14 cellular contexts compared by ENCODE assay signal in the genomic region with DNA sequence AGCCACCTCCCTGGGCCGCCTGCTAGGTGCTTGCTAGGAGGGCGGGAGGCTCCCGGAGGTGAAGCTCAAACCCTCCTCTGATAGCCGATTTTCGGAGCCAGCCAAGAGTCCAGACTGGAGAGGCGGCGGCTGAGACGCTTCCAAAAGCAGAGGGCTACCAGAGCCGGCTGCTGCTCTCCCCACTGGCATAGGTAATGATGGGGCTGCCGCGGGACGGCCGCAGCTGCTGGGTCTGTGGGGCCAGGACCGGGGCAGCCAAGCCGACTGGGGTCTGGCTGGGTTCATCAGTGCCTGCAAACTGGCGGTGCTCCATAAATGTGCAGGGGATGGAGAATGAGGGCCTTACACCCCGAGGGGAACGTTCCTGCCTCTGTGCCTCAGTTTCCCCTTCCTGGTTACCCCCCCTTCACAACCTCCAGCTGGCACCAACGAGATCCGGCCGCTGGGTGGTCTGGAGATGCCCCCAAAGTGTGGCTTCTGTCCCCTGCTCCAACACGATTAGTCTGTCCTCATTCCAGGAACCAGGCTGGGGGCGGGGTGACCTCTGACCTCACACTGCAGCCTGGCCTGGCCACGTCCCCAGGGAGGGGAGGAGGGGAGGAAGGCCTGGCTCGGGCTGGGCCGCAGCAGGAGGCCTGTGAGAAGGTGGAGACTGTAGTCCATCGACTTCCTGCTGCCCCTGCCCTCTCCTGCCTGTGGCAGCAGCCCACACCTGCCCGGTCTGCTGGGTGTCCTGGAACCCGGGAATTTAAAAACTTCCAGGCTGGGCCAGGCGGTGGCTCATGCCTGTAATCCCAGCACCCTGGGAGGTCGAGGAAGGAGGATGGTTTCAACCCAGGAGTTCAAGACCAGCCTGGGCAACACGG. TPM values are rescaled to one million over a fixed set of nuclear protein-coding genes. Genes with fewer than 3 reads are reported as not detected.
DNase-seq lines count a peak whose midpoint lies in the region; ATAC-seq and TF ChIP-seq lines count a peak whose summit lies in the region.
"Had no signal": no experiment of that assay in that cellular context is flagged by ENCODE, and none has a peak within 500 bp of the region (broad histone marks: within the 10 kb centered on the region; RNA-seq: fewer than 3 reads in every experiment).

No MANE protein-coding gene starts in this region.

- no TSS peak for BruUV-seq in IMR-90 (replicated peaks; lab: Mats Ljungman, UMichigan)

- H3K23ac ChIP-seq in IMR-90 (ENCODE audit: low read depth, low read length), result no peak overlapping the region

- DNase-seq in IMR-90 (no peak), germinal center (ENCODE audit: low spot score) (no peak), NCI-H2107 (lab: John Stamatoyannopoulos, UW) (no peak), osteocyte (ENCODE audit: extremely low spot score, unreplicated experiment) (no peak)
- DNase-seq: activated CD8-positive, alpha-beta T cell treated with anti-CD3 and anti-CD28 coated beads for 36 hours; activated naive CD8-positive, alpha-beta T cell treated with anti-CD3 and anti-CD28 coated beads, Interleukin-2, amount 50 U/mL, for 24 hours; DMS153; Karpas-422; NCI-H446 treated with DMSO at 0.1 percent for 48 hours; posterior cingulate gyrus; thyroid gland had no signal

- no peak overlapping the region for H3K14ac ChIP-seq in IMR-90 (replicated peaks; ENCODE audit: low read depth, low read length)

- TF ChIP-seq CTCF in IMR-90 (conservative IDR thresholded peaks at IDR 0.05; ENCODE audit: low read depth, low read length) (no peak), osteocyte (IDR thresholded peaks at IDR 0.05) (no peak)

- POLR2A ChIA-PET in IMR-90 (lab: Charles Lee; ENCODE audit: unreplicated experiment), result no interaction called here

- CTCF ChIA-PET in IMR-90 (lab: Yijun Ruan, JAX), result interaction anchor here (0.6 to 1.4 kb wide), 2 partner anchors 10 to 29 kb away, joined by 3 read pairs; no protein-coding TSS in a partner anchor

- ATAC-seq in IMR-90 (ENCODE audit: low read depth), result no peak; the same call in 1 of the 2 replicates
- ATAC-seq: activated CD8-positive, alpha-beta T cell treated with anti-CD3 and anti-CD28 coated beads for 36 hours; activated naive CD8-positive, alpha-beta T cell treated with anti-CD3 and anti-CD28 coated beads, Interleukin-2, amount 50 U/mL, for 24 hours had no signal

- no peak overlapping the region for H3K4me3 ChIP-seq in IMR-90 (ENCODE audit: insufficient read depth, low read depth, low read length)
- H3K4me3 ChIP-seq in ectodermal cell (ENCODE audit: insufficient read depth, low read depth, low read length), result peak overlapping the region; percentile 10
- peak overlapping the region; percentile 2 for H3K4me3 ChIP-seq in neuron (ENCODE audit: low read length)
- H3K4me3 ChIP-seq: thyroid gland had no signal

- H3K4me1 Mint-ChIP-seq in osteocyte (ENCODE audit: unreplicated experiment), result peaks cover 20% of the 10 kb centered on the region

- H3K9me1 ChIP-seq in IMR-90 (ENCODE audit: insufficient read depth, low read length), result 0 out of 2 replicates have a peak, but pooled peaks cover 4% of the 10 kb centered on the region

- peak overlapping the region; percentile 14; the same call in 1 of the 2 replicates for H2BK20ac ChIP-seq in IMR-90 (ENCODE audit: low read depth, low read length)

- peaks cover 13% of the 10 kb centered on the region for H3K4me1 ChIP-seq in IMR-90 (ENCODE audit: control insufficient read depth, insufficient read depth, low read length)
- H3K4me1 ChIP-seq in ectodermal cell (ENCODE audit: control insufficient read depth, insufficient read depth, low read length), result peaks cover 14% of the 10 kb centered on the region
- peaks cover 23% of the 10 kb centered on the region for H3K4me1 ChIP-seq in neuron (ENCODE audit: insufficient read depth, low read length)

- H3K9ac ChIP-seq in IMR-90 (ENCODE audit: low read depth, low read length), result no peak overlapping the region

- H3K79me1 ChIP-seq in IMR-90 (ENCODE audit: low read depth in 1 of 2, low read length in 2 of 2), result peaks cover 5 to 20% of the 10 kb centered on the region in 2 experiments

- no peak for TF ChIP-seq POLR2A in IMR-90 (IDR thresholded peaks at IDR 0.05; ENCODE audit: low read depth, low read length)

- peak overlapping the region in 1 of 2 experiments; percentile 72; a peak in 2 of 4 replicates for H4K8ac ChIP-seq in IMR-90 (ENCODE audit: low read depth in 2 of 2, low read length in 2 of 2)

- H3K4ac ChIP-seq in IMR-90 (ENCODE audit: low read depth, low read length), result no peak overlapping the region

- H3K27me3 Mint-ChIP-seq in osteocyte (ENCODE audit: unreplicated experiment), result no peaks in the 10 kb centered on the region
- H3K27me3 Mint-ChIP-seq: activated CD8-positive, alpha-beta T cell treated with anti-CD3 and anti-CD28 coated beads for 36 hours; activated naive CD8-positive, alpha-beta T cell treated with anti-CD3 and anti-CD28 coated beads, Interleukin-2, amount 50 U/mL, for 24 hours had no signal

- peak overlapping the region; percentile 78 for H2AFZ ChIP-seq in IMR-90 (replicated peaks; ENCODE audit: low read length, poor library complexity)
- no peak overlapping the region for H2AFZ ChIP-seq in neuron (ENCODE audit: low read depth, low read length)

- H2AK9ac ChIP-seq in IMR-90 (replicated peaks; ENCODE audit: low read depth, low read length, poor library complexity), result peak overlapping the region; percentile 89

- peak overlapping the region; percentile 5; the same call in 1 of the 2 replicates for H3K4me2 ChIP-seq in IMR-90 (ENCODE audit: low read depth, low read length)

- peaks cover 2% of the 10 kb centered on the region for H3K36me3 Mint-ChIP-seq in osteocyte (ENCODE audit: unreplicated experiment)

- in situ Hi-C loops in IMR-90 (cut with MboI; ENCODE audit: low sequenced_read_pairs), result loop anchor here (5.0 to 10.0 kb wide), 2 partner anchors 58 to 216 kb away; no protein-coding TSS in a partner anchor

- no peaks in the 10 kb centered on the region for H3K27me3 ChIP-seq in IMR-90 (ENCODE audit: control insufficient read depth, insufficient read depth, low read length)
- no peaks in the 10 kb centered on the region for H3K27me3 ChIP-seq in ectodermal cell (ENCODE audit: control insufficient read depth, insufficient read depth, low read length, poor library complexity, severe bottlenecking)
- no peaks in the 10 kb centered on the region for H3K27me3 ChIP-seq in neuron (ENCODE audit: insufficient read depth, low read length)
- H3K27me3 ChIP-seq: thyroid gland had no signal

- WGBS in IMR-90 (ENCODE audit: extremely low coverage in 2 of 2, insufficient read length in 1 of 2), 2 experiments, result 30% methylated on average over 12 of the region's 32 CpGs; no CpG with 5 or more reads in 1 of the 2 experiments
- WGBS in ectodermal cell, 2 experiments, result 31 to 32% methylated on average over 32 of the region's 32 CpGs

- H4K20me1 ChIP-seq in IMR-90 (ENCODE audit: insufficient read depth, low read length), result peaks cover 5% of the 10 kb centered on the region; the same call in 1 of the 2 replicates

- H2BK15ac ChIP-seq in IMR-90 (ENCODE audit: low read depth, low read length), result no peak overlapping the region

- H3K56ac ChIP-seq in IMR-90 (ENCODE audit: extremely low read depth, insufficient read depth, low read length), result no peak overlapping the region

- TF ChIP-seq RAD21 in IMR-90 (IDR thresholded peaks at IDR 0.05; ENCODE audit: low read length), result no peak

- H2BK5ac ChIP-seq in IMR-90 (ENCODE audit: low read depth, low read length, poor library complexity, severe bottlenecking), result no peak overlapping the region

- no peak overlapping the region for H3K18ac ChIP-seq in IMR-90 (ENCODE audit: low read depth, low read length)

- H4K5ac ChIP-seq in IMR-90 (ENCODE audit: low read depth, low read length), result peak overlapping the region; percentile 12; the same call in 1 of the 2 replicates

- H3K9me3 Mint-ChIP-seq in osteocyte (ENCODE audit: unreplicated experiment), result no peaks in the 10 kb centered on the region
- H3K9me3 Mint-ChIP-seq: activated CD8-positive, alpha-beta T cell treated with anti-CD3 and anti-CD28 coated beads for 36 hours; activated naive CD8-positive, alpha-beta T cell treated with anti-CD3 and anti-CD28 coated beads, Interleukin-2, amount 50 U/mL, for 24 hours had no signal

- H3K36me3 ChIP-seq in IMR-90 (ENCODE audit: control insufficient read depth, insufficient read depth, low read length), result peaks cover 4% of the 10 kb centered on the region; the same call in 1 of the 2 replicates
- H3K36me3 ChIP-seq in ectodermal cell (ENCODE audit: control insufficient read depth, insufficient read depth, low read length), result no peaks in the 10 kb centered on the region
- no peaks in the 10 kb centered on the region for H3K36me3 ChIP-seq in neuron (ENCODE audit: insufficient read depth, low read length)
- H3K36me3 ChIP-seq: thyroid gland had no signal

- intact Hi-C loops in IMR-90 (cut with micrococcal nuclease), result loop anchor here (5.0 kb wide), 2 partner anchors 113 to 203 kb away; no protein-coding TSS in a partner anchor

- no peak overlapping the region for H3K27ac Mint-ChIP-seq in osteocyte (ENCODE audit: unreplicated experiment)
- H3K27ac Mint-ChIP-seq: activated CD8-positive, alpha-beta T cell treated with anti-CD3 and anti-CD28 coated beads for 36 hours; activated naive CD8-positive, alpha-beta T cell treated with anti-CD3 and anti-CD28 coated beads, Interleukin-2, amount 50 U/mL, for 24 hours had no signal

- H4K91ac ChIP-seq in IMR-90 (ENCODE audit: insufficient read depth, low read depth, low read length), result no peak overlapping the region; the same call in 1 of the 2 replicates

- H2AK5ac ChIP-seq in IMR-90 (ENCODE audit: low read depth, low read length), result peak overlapping the region; percentile 78; the same call in 1 of the 2 replicates

- H3K27ac ChIP-seq in IMR-90 (ENCODE audit: insufficient read depth, low read length) (no peak overlapping the region), ectodermal cell (ENCODE audit: insufficient read depth, low read depth, low read length, poor library complexity, severe bottlenecking) (peak overlapping the region; percentile 83)
- H3K27ac ChIP-seq: thyroid gland had no signal

- dilution Hi-C loops in IMR-90 (cut with HindIII; ENCODE audit: low sequenced_read_pairs, unreplicated experiment), result no loop called here

- H3K9me3 ChIP-seq in IMR-90 (ENCODE audit: control insufficient read depth, insufficient read depth, low read length) (no peaks in the 10 kb centered on the region), ectodermal cell (ENCODE audit: control insufficient read depth, low read length) (no peaks in the 10 kb centered on the region), neuron (ENCODE audit: low read length) (no peaks in the 10 kb centered on the region)
- H3K9me3 ChIP-seq: thyroid gland had no signal

- H3K4me3 Mint-ChIP-seq in osteocyte (ENCODE audit: unreplicated experiment), result no peak overlapping the region
- H3K4me3 Mint-ChIP-seq: activated CD8-positive, alpha-beta T cell treated with anti-CD3 and anti-CD28 coated beads for 36 hours; activated naive CD8-positive, alpha-beta T cell treated with anti-CD3 and anti-CD28 coated beads, Interleukin-2, amount 50 U/mL, for 24 hours had no signal

- H2BK120ac ChIP-seq in IMR-90 (ENCODE audit: low read depth, low read length), result no peak overlapping the region

RNA-seq across cellular contexts. Expression of a gene that starts 3.8 kb away (rescaled TPM):
- total RNA-seq in IMR-90 (2012; rRNA removed), result 37.1 and 38.9 TPM in 2 replicates
- polyA plus RNA-seq in IMR-90 (2012; rRNA removed), result 56.9 and 74.5 TPM in 2 replicates
- polyA plus RNA-seq in IMR-90 (2012; cell fraction: cytosol; rRNA removed), result 28.1 and 66.5 TPM in 2 replicates
- 114 and 350 TPM in 2 replicates for polyA plus RNA-seq in IMR-90 (2012; cell fraction: nucleus; rRNA removed; ENCODE audit: low replicate concordance)
- 67.5 TPM for polyA plus RNA-seq in ectodermal cell (2013, experiment 1 of 4)
- polyA plus RNA-seq in ectodermal cell (2013, experiment 2 of 4), result 64.0 TPM
- polyA plus RNA-seq in ectodermal cell (2013, experiment 3 of 4), result 74.2 TPM
- 69.3 TPM for polyA plus RNA-seq in ectodermal cell (2013, experiment 4 of 4)
- 60.2 and 61.2 TPM in 2 replicates for total RNA-seq in osteocyte

RNA-seq across cellular contexts. Expression of a gene that starts 19.9 kb away (rescaled TPM):
- total RNA-seq in IMR-90 (2012; rRNA removed) (under 0.01 and 0.28 TPM in 2 replicates), osteocyte (0.46 TPM in 1 of 2 replicates, not detected in the other)
- 0.91 and 1.8 TPM in 2 replicates for polyA plus RNA-seq in IMR-90 (2012; rRNA removed)
- polyA plus RNA-seq in IMR-90 (2012; cell fraction: cytosol; rRNA removed), result 1.0 and 2.6 TPM in 2 replicates
- polyA plus RNA-seq in IMR-90 (2012; cell fraction: nucleus; rRNA removed; ENCODE audit: low replicate concordance), result 6.9 and 13.4 TPM in 2 replicates
- 0.70 TPM for polyA plus RNA-seq in ectodermal cell (2013, experiment 1 of 4)
- 0.91 TPM for polyA plus RNA-seq in ectodermal cell (2013, experiment 2 of 4)
- 1.2 TPM for polyA plus RNA-seq in ectodermal cell (2013, experiment 3 of 4)
- polyA plus RNA-seq in ectodermal cell (2013, experiment 4 of 4), result 1.3 TPM

RNA-seq across cellular contexts. Expression of a gene that starts 40.6 kb away (rescaled TPM):
- total RNA-seq in IMR-90 (2012; rRNA removed), result 22.6 and 26.4 TPM in 2 replicates
- 153 and 181 TPM in 2 replicates for polyA plus RNA-seq in IMR-90 (2012; rRNA removed)
- polyA plus RNA-seq in IMR-90 (2012; cell fraction: cytosol; rRNA removed), result 88.4 and 194 TPM in 2 replicates
- 867 and 2,100 TPM in 2 replicates for polyA plus RNA-seq in IMR-90 (2012; cell fraction: nucleus; rRNA removed; ENCODE audit: low replicate concordance)
- 143 TPM for polyA plus RNA-seq in ectodermal cell (2013, experiment 1 of 4)
- polyA plus RNA-seq in ectodermal cell (2013, experiment 2 of 4), result 130 TPM
- 119 TPM for polyA plus RNA-seq in ectodermal cell (2013, experiment 3 of 4)
- polyA plus RNA-seq in ectodermal cell (2013, experiment 4 of 4), result 131 TPM
- 149 and 157 TPM in 2 replicates for total RNA-seq in osteocyte

RNA-seq across cellular contexts. Expression of a gene that starts 41.0 kb away (rescaled TPM):
- total RNA-seq in IMR-90 (2012; rRNA removed), result not detected in 2 replicates
- not detected in 2 replicates for polyA plus RNA-seq in IMR-90 (2012; rRNA removed)
- not detected in 2 replicates for polyA plus RNA-seq in IMR-90 (2012; cell fraction: cytosol; rRNA removed)
- not detected in 2 replicates for polyA plus RNA-seq in IMR-90 (2012; cell fraction: nucleus; rRNA removed; ENCODE audit: low replicate concordance)
- 5,588 TPM for polyA plus RNA-seq in ectodermal cell (2013, experiment 1 of 4)
- polyA plus RNA-seq in ectodermal cell (2013, experiment 2 of 4), result 5,705 TPM
- under 0.01 TPM for polyA plus RNA-seq in ectodermal cell (2013, experiment 3 of 4)
- polyA plus RNA-seq in ectodermal cell (2013, experiment 4 of 4), result under 0.01 TPM
- not detected in 2 replicates for total RNA-seq in osteocyte
- total RNA-seq: activated CD8-positive, alpha-beta T cell treated with anti-CD3 and anti-CD28 coated beads for 36 hours; thyroid gland had no signal
- polyA plus RNA-seq: keratinocyte had no signal

RNA-seq across cellular contexts. Expression of a gene that starts 46.0 kb away (rescaled TPM):
- 270 and 272 TPM in 2 replicates for total RNA-seq in IMR-90 (2012; rRNA removed)
- 385 and 395 TPM in 2 replicates for polyA plus RNA-seq in IMR-90 (2012; rRNA removed)
- polyA plus RNA-seq in IMR-90 (2012; cell fraction: cytosol; rRNA removed), result 751 and 1,323 TPM in 2 replicates
- 398 and 523 TPM in 2 replicates for polyA plus RNA-seq in IMR-90 (2012; cell fraction: nucleus; rRNA removed; ENCODE audit: low replicate concordance)
- polyA plus RNA-seq in ectodermal cell (2013, experiment 1 of 4), result 334 TPM
- polyA plus RNA-seq in ectodermal cell (2013, experiment 2 of 4), result 367 TPM
- 206 TPM for polyA plus RNA-seq in ectodermal cell (2013, experiment 3 of 4)
- polyA plus RNA-seq in ectodermal cell (2013, experiment 4 of 4), result 231 TPM
- 318 and 327 TPM in 2 replicates for total RNA-seq in osteocyte
